Comparison of ENCODE assay signal across 8 cellular contexts in the genomic region with DNA sequence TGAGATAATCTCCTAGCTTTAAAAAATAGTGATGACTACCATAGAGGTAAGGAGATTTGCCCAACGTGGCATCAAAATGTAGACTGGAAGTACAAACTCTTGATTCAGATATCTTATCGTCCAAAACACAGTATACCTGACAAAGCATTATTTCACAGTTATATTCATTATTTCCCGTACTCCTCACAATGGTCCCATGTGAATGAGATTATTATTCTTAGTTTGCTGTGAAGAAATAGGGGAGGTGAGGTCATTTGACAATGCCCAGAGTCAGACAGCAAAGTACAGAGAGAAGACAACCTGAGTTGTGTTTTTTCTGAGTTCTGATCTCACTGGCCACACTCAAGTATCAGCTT.
A peak's percentile ranks its signal among the peaks of the same experiment; 100 is the strongest.
DNase-seq lines count a peak whose midpoint lies in the region; TF ChIP-seq lines count a peak whose summit lies in the region.

No MANE protein-coding gene starts in this region.

- no peaks in the 10 kb centered on the region for H3K27me3 ChIP-seq in HUES48 (ENCODE audit: control insufficient read depth, insufficient read depth, low read length)
- no peaks in the 10 kb centered on the region for H3K27me3 ChIP-seq in muscle layer of colon (ENCODE audit: control insufficient read depth in 1 of 2, insufficient read depth in 2 of 2, low read length in 2 of 2)

- H3K27ac ChIP-seq in HUES48 (ENCODE audit: low read depth, low read length) (peak overlapping the region; percentile 96), muscle layer of colon (ENCODE audit: low read depth, low read length) (no peak overlapping the region)

- TF ChIP-seq CTCF in AG10803 (conservative IDR thresholded peaks at IDR 0.05; ENCODE audit: low read length) (no peak), astrocyte of the spinal cord (IDR thresholded peaks at IDR 0.05; ENCODE audit: low read depth, low read length) (no peak)

- H3K9me3 ChIP-seq in HUES48 (ENCODE audit: control insufficient read depth, insufficient read depth, low read length) (no peaks in the 10 kb centered on the region), muscle layer of colon (ENCODE audit: low read length) (no peaks in the 10 kb centered on the region)

- H3K4me1 ChIP-seq in HUES48 (ENCODE audit: control insufficient read depth, insufficient read depth, low read length) (peaks cover 8% of the 10 kb centered on the region), muscle layer of colon (ENCODE audit: insufficient read depth, low read length) (no peaks in the 10 kb centered on the region)

- DNase-seq in AG10803 (ENCODE audit: low read depth) (peak; percentile 5), astrocyte of the spinal cord (ENCODE audit: low read depth, low spot score) (no peak), 8988T (no peak), cerebellar cortex (ENCODE audit: low spot score) (no peak), NCI-H526 treated with DMSO at 0.1 percent for 48 hours (lab: John Stamatoyannopoulos, UW) (no peak)
- DNase-seq in stimulated activated CD4-positive, alpha-beta T cell treated with anti-CD3 and anti-CD28 coated beads, Interleukin-1b, Interleukin-23, amount 100 ng/mL, for 48 hours, result no peak

- H3K4me3 ChIP-seq in AG10803 (ENCODE audit: low read length) (peak overlapping the region; percentile 71), HUES48 (ENCODE audit: low read depth, low read length) (peak overlapping the region; percentile 91), astrocyte of the spinal cord (ENCODE audit: low read depth, low read length) (peak overlapping the region; percentile 95), muscle layer of colon (ENCODE audit: low read depth in 1 of 2, low read length in 2 of 2) (peak overlapping the region; percentile 70 to 96)

- in situ Hi-C loops in astrocyte of the spinal cord (cut with HindIII; ENCODE audit: low sequenced_read_pairs), result no loop called here

- no peak overlapping the region; the same call in 1 of the 2 replicates for H3K9ac ChIP-seq in HUES48 (ENCODE audit: low read depth, low read length)
- H3K9ac ChIP-seq in muscle layer of colon (ENCODE audit: low read length), result no peak overlapping the region

- peaks cover 23% of the 10 kb centered on the region for H3K36me3 ChIP-seq in HUES48 (ENCODE audit: control insufficient read depth, insufficient read depth, low read length)
- H3K36me3 ChIP-seq in muscle layer of colon (ENCODE audit: insufficient read depth, low read length), result no peaks in the 10 kb centered on the region
